In the genomic region with DNA sequence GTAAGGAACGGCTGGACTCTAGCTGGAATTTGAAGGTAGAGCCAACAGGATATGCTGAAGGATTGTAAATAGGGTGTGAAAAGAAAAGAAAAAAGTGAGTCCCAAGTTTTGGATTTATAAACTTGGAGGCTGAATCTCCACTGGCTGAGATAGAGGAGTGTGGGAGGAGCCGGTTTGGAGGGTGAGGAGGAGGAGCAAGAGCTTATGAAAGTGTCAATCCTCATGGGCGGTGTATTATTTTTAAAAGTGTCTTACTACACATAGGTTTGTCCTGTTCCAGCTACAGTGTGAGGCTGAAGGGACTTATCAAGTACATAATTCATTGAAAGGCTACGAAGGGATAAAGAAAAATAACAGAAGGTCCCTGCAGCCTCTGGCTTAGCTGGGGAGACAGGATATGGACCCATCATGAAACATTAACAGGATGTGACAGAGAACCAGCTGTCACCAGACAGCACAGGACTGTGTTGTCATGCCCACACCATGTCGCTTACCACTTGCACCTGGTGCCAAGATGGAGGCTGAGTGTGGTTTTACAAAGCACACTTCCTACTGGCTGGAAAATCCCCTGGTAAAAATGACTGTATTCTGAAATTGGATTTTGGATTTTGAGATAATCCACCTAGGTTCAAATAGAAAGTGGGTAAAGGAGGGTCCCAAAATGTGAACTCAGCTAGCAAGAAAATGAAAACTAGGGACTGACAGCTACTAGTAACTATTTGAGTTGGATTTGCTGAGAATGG, we compare ENCODE assay signal across 9 cellular contexts. TPM values are rescaled to one million over a fixed set of nuclear protein-coding genes. Genes with fewer than 3 reads are reported as not detected.
A peak's percentile ranks its signal among the peaks of the same experiment; 100 is the strongest.
DNase-seq lines count a peak whose midpoint lies in the region; ATAC-seq and TF ChIP-seq lines count a peak whose summit lies in the region.
"Had no signal": no experiment of that assay in that cellular context is flagged by ENCODE, and none has a peak within 500 bp of the region (broad histone marks: within the 10 kb centered on the region; RNA-seq: fewer than 3 reads in every experiment).

No MANE protein-coding gene starts in this region.

- in situ Hi-C loops in brain microvascular endothelial cell (cut with HindIII; ENCODE audit: low pct_ligation_motif_present, low sequenced_read_pairs) = no loop called here

- intact Hi-C loops in activated CD4-positive, alpha-beta memory T cell treated with anti-CD3 and anti-CD28 coated beads for 36 hours (cut with micrococcal nuclease) = loop anchor here (1.0 to 10.0 kb wide), 7 partner anchors 10 to 1211 kb away; a partner anchor contains a TSS
- intact Hi-C loops in left ventricle myocardium superior (cut with micrococcal nuclease) = no loop called here

- H3K36me3 ChIP-seq in brain microvascular endothelial cell (replicated peaks) = no peaks in the 10 kb centered on the region

- H3K4me3 Mint-ChIP-seq in activated CD4-positive, alpha-beta memory T cell treated with anti-CD3 and anti-CD28 coated beads for 36 hours = peak overlapping the region; percentile 39

- peak; percentile 95 for DNase-seq in GM12865 (ENCODE audit: low read depth)
- DNase-seq in activated CD4-positive, alpha-beta memory T cell treated with anti-CD3 and anti-CD28 coated beads for 36 hours = peak; percentile 78
- peak in 2 of 3 donors; percentile 37 to 42 for DNase-seq in stimulated activated CD4-positive, alpha-beta T cell treated with anti-CD3 and anti-CD28 coated beads, Interleukin-12 subunit alpha, Interleukin-12 subunit beta, amount 100 ng/mL, for 48 hours (ENCODE audit: low read depth in 2 of 3, low spot score in 1 of 3)
- DNase-seq in brain microvascular endothelial cell = no peak
- DNase-seq in left ventricle myocardium superior = no peak
- DNase-seq in GM03348 (ENCODE audit: low spot score) = no peak

- TF ChIP-seq CTCF in GM12865 (IDR thresholded peaks at IDR 0.05; ENCODE audit: insufficient read depth, low read depth, low read length, missing control alignments) (no peak), brain microvascular endothelial cell (IDR thresholded peaks at IDR 0.05; ENCODE audit: low read depth, low read length, missing control alignments) (no peak)

- ATAC-seq in GM21367 (IDR thresholded peaks at IDR 0.05; ENCODE audit: unreplicated experiment) (peak; percentile 84), HG03571 (IDR thresholded peaks at IDR 0.05; ENCODE audit: unreplicated experiment) (peak; percentile 89), left ventricle myocardium superior (no peak)

- CTCF ChIA-PET in activated CD4-positive, alpha-beta memory T cell treated with anti-CD3 and anti-CD28 coated beads for 36 hours (lab: Charles Lee) = interaction anchor here (0.6 to 11.4 kb wide), 11 partner anchors 10 to 651 kb away, joined by 3 to 188 read pairs (median 6); a partner anchor contains a TSS

- no peaks in the 10 kb centered on the region for H3K27me3 Mint-ChIP-seq in activated CD4-positive, alpha-beta memory T cell treated with anti-CD3 and anti-CD28 coated beads for 36 hours

- peak overlapping the region; percentile 64 for H3K27ac Mint-ChIP-seq in activated CD4-positive, alpha-beta memory T cell treated with anti-CD3 and anti-CD28 coated beads for 36 hours

- POLR2A ChIA-PET in activated CD4-positive, alpha-beta memory T cell treated with anti-CD3 and anti-CD28 coated beads for 36 hours (lab: Charles Lee) = interaction anchor here (0.5 to 2.3 kb wide), 5 partner anchors 10 to 179 kb away, joined by 3 to 9 read pairs (median 3); no protein-coding TSS in a partner anchor

- H3K27ac ChIP-seq in brain microvascular endothelial cell = no peak overlapping the region
- H3K27ac ChIP-seq: epithelial cell of prostate had no signal

- H3K9me3 Mint-ChIP-seq in activated CD4-positive, alpha-beta memory T cell treated with anti-CD3 and anti-CD28 coated beads for 36 hours = no peaks in the 10 kb centered on the region

- H3K4me3 ChIP-seq in GM12865 (ENCODE audit: low read depth, low read length) (peak overlapping the region; percentile 0), brain microvascular endothelial cell (ENCODE audit: low read depth, low read length) (no peak overlapping the region)

- no peaks in the 10 kb centered on the region for H3K27me3 ChIP-seq in brain microvascular endothelial cell (replicated peaks)

- H3K36me3 Mint-ChIP-seq in activated CD4-positive, alpha-beta memory T cell treated with anti-CD3 and anti-CD28 coated beads for 36 hours = no peaks in the 10 kb centered on the region

- H3K4me1 Mint-ChIP-seq in activated CD4-positive, alpha-beta memory T cell treated with anti-CD3 and anti-CD28 coated beads for 36 hours (ENCODE audit: low read depth) = peaks cover 55% of the 10 kb centered on the region

RNA-seq across cellular contexts. Expression of a gene that starts 2.5 kb away (rescaled TPM):
- 10 to 100 TPM; 10.2 to 10.4 TPM for total RNA-seq in activated CD4-positive, alpha-beta memory T cell treated with anti-CD3 and anti-CD28 coated beads for 36 hours
- total RNA-seq in left ventricle myocardium superior = 0.84 TPM

Comparison
In these comparisons a context has a peak if more than half of its experiments do, and no peak if none do; other contexts are left out.
1. DNase-seq: peak in GM12865 (single experiment), activated CD4-positive, alpha-beta memory T cell treated with anti-CD3 and anti-CD28 coated beads for 36 hours (single experiment) and stimulated activated CD4-positive, alpha-beta T cell treated with anti-CD3 and anti-CD28 coated beads, Interleukin-12 subunit alpha, Interleukin-12 subunit beta, amount 100 ng/mL, for 48 hours (2 of 3); none in brain microvascular endothelial cell (single experiment), left ventricle myocardium superior (single experiment) and GM03348 (single experiment).